ENCODE assay signal across 12 cellular contexts in genomic region chr10:88117227-88117626, GRCh38.
DNase-seq lines count a peak whose midpoint lies in the region; ATAC-seq lines count a peak whose summit lies in the region.
"Had no signal": no experiment of that assay in that cellular context is flagged by ENCODE, and none has a peak within 500 bp of the region (broad histone marks: within the 10 kb centered on the region; RNA-seq: fewer than 3 reads in every experiment).

No MANE protein-coding gene starts in this region.

- DNase-seq in activated T-helper 9 cell treated with anti-CD3 and anti-CD28 coated beads, Interleukin-2, amount 50 U/mL, for 16 hours (ENCODE audit: low read depth), result peak; percentile 21
- peak; percentile 76 for DNase-seq in stimulated activated CD4-positive, alpha-beta T cell treated with anti-CD3 and anti-CD28 coated beads, Interleukin-4, amount 100 ng/mL, for 24 hours
- DNase-seq in DMS79 (lab: John Stamatoyannopoulos, UW), result no peak
- no peak for DNase-seq in LoVo (ENCODE audit: low spot score)
- DNase-seq in NCI-H2029 treated with DMSO at 0.1 percent for 48 hours (lab: John Stamatoyannopoulos, UW), result no peak
- DNase-seq: DND-41; effector memory CD4-positive, alpha-beta T cell; NCI-H526; thyroid gland had no signal

- peak; percentile 39 for ATAC-seq in GM18858 (IDR thresholded peaks at IDR 0.05; ENCODE audit: unreplicated experiment)
- peak; percentile 50 for ATAC-seq in HG03432 (IDR thresholded peaks at IDR 0.05; ENCODE audit: unreplicated experiment)
- no peak for ATAC-seq in HG02970 (IDR thresholded peaks at IDR 0.05; ENCODE audit: low FRiP score, unreplicated experiment)

Comparison
In these comparisons a context has a peak if more than half of its experiments do, and no peak if none do; other contexts are left out.
1. DNase-seq: peak in activated T-helper 9 cell treated with anti-CD3 and anti-CD28 coated beads, Interleukin-2, amount 50 U/mL, for 16 hours (single experiment) and stimulated activated CD4-positive, alpha-beta T cell treated with anti-CD3 and anti-CD28 coated beads, Interleukin-4, amount 100 ng/mL, for 24 hours (single experiment); none in DMS79 (single experiment), LoVo (single experiment) and NCI-H2029 treated with DMSO at 0.1 percent for 48 hours (single experiment).